3 cellular contexts compared by ENCODE assay signal in genomic region chr7:138287549-138287948, GRCh38.
TF ChIP-seq lines count a peak whose summit lies in the region.

No MANE protein-coding gene starts in this region.

TF ChIP-seq in HepG2, 621 proteins besides CTCF, POLR2A, EP300 and RAD21 (continued from another document):
- TF ChIP-seq CBX1 (IDR thresholded peaks at IDR 0.05; ENCODE audit: low read depth) = no peak
- TF ChIP-seq CEBPZ (IDR thresholded peaks at IDR 0.05; ENCODE audit: low read length) = no peak
- peak; percentile 27; the same call in 1 of the 2 replicates for TF ChIP-seq ZNF770 (CRISPR knock-in tag; IDR thresholded peaks at IDR 0.05)
- TF ChIP-seq ZNF121 (CRISPR knock-in tag; IDR thresholded peaks at IDR 0.05) = peak; percentile 51; the same call in 1 of the 2 replicates

TF ChIP-seq in WTC11, 78 proteins besides CTCF, POLR2A, EP300 and RAD21 (continued from another document):
- peak; percentile 70; the same call in 1 of the 2 replicates for TF ChIP-seq ZNF121 (CRISPR knock-in tag; IDR thresholded peaks at IDR 0.05)
- TF ChIP-seq FOXP4 (CRISPR knock-in tag; IDR thresholded peaks at IDR 0.05) = no peak

TF ChIP-seq in K562, 482 proteins besides CTCF, POLR2A, EP300 and RAD21 (continued from another document):
- TF ChIP-seq ID3 (CRISPR knock-in tag; IDR thresholded peaks at IDR 0.05) (no peak), ID3 (tag; IDR thresholded peaks at IDR 0.05) (no peak), ZNF121 (CRISPR knock-in tag; conservative IDR thresholded peaks at IDR 0.05) (peak; percentile 73), PREB (CRISPR knock-in tag; IDR thresholded peaks at IDR 0.05) (no peak), BCOR (IDR thresholded peaks at IDR 0.05) (0 out of 2 replicates have a peak, but pooled peaks have one; percentile 19)
